10 cellular contexts compared by ENCODE assay signal in the genomic region with DNA sequence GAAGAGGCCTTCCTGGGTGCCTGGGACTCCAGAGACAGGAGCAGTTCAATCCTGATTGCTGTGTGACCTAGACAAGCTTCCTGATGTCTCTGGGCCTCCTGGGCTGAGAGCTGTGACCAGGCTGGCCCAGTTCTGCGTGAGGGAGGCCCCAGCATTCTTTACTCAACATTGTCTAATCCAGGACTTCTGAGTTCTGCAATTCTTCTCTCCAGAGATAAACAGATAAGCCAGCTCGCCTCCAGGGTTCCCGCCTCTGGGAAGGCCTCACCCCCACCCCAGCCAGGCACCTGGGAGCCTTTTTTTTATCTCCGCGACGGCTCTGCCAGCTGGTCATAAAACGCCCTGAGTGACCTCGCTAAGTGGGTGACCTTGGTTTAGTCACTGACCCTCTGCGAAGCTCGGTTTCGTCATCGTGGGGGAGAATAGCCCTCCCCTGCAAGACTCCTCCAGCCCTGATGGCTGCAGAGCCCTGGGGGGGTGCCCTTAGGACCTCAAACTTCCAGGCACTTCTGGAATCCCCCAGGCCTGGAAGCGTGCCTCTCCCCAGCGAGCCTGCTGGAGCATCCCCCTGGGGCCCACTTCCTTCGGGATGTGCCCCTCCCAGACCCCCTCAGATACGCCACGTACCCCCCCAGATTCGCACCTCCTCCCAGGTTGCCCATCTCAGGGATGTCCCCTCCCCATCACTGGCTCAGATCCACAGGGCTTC. TPM values are rescaled to one million over a fixed set of nuclear protein-coding genes. Genes with fewer than 3 reads are reported as not detected.
A peak's percentile ranks its signal among the peaks of the same experiment; 100 is the strongest.
DNase-seq lines count a peak whose midpoint lies in the region; ATAC-seq, FAIRE-seq and TF ChIP-seq lines count a peak whose summit lies in the region.
"Had no signal": no experiment of that assay in that cellular context is flagged by ENCODE, and none has a peak within 500 bp of the region (broad histone marks: within the 10 kb centered on the region; RNA-seq: fewer than 3 reads in every experiment).

No MANE protein-coding gene starts in this region.

- H3K4me1 ChIP-seq in mesodermal cell (ENCODE audit: control insufficient read depth, insufficient read depth, low read length, poor library complexity, severe bottlenecking): peaks cover 18% of the 10 kb centered on the region

- no peak for FAIRE-seq in bronchial epithelial cell (lab: Jason Lieb, UNC)

- no peaks in the 10 kb centered on the region for H3K36me3 ChIP-seq in bronchial epithelial cell (ENCODE audit: control insufficient read depth, insufficient read depth, low read length)
- H3K36me3 ChIP-seq in mesodermal cell (ENCODE audit: control insufficient read depth, insufficient read depth, low read length): no peaks in the 10 kb centered on the region
- H3K36me3 ChIP-seq: heart left ventricle had no signal

- ATAC-seq in GM21529 (IDR thresholded peaks at IDR 0.05; ENCODE audit: unreplicated experiment): no peak

- no peak for TF ChIP-seq RAD21 in Ishikawa (IDR thresholded peaks at IDR 0.05; ENCODE audit: low read depth)

- 24 to 30% methylated on average over 10 to 13 of the region's 18 CpGs for WGBS in mesodermal cell (ENCODE audit: insufficient coverage in 2 of 2), 2 experiments

- no peaks in the 10 kb centered on the region for H3K9me3 ChIP-seq in mesodermal cell (ENCODE audit: control insufficient read depth, low read length)
- H3K9me3 ChIP-seq: heart left ventricle had no signal

- peak overlapping the region; percentile 70 for H3K27ac ChIP-seq in mesodermal cell (ENCODE audit: low read depth, low read length, severe bottlenecking)
- H3K27ac ChIP-seq: heart left ventricle had no signal

- DNase-seq in CD1c-positive myeloid dendritic cell (ENCODE audit: extremely low spot score) (peak; percentile 16), bronchial epithelial cell (ENCODE audit: low read depth) (peak; percentile 15), OCI-M2 (lab: John Stamatoyannopoulos, UW; ENCODE audit: unreplicated experiment) (no peak), DMS153 treated with DMSO at 0.1 percent for 48 hours (lab: John Stamatoyannopoulos, UW; ENCODE audit: unreplicated experiment) (no peak), nucleus accumbens (lab: John Stamatoyannopoulos, UW) (no peak)
- DNase-seq: activated effector memory CD4-positive, alpha-beta T cell treated with Interleukin-2 at 50 U/mL for 16 hours had no signal

- peaks cover 3% of the 10 kb centered on the region for H3K27me3 ChIP-seq in bronchial epithelial cell (ENCODE audit: control insufficient read depth, insufficient read depth, low read length)

- no peak for TF ChIP-seq EP300 in Ishikawa (IDR thresholded peaks at IDR 0.05; ENCODE audit: borderline replicate concordance)

- TF ChIP-seq CTCF in bronchial epithelial cell (IDR thresholded peaks at IDR 0.05; ENCODE audit: insufficient read depth, low read length, severe bottlenecking): no peak

- H3K4me3 ChIP-seq in bronchial epithelial cell (ENCODE audit: low read depth, low read length) (no peak overlapping the region), mesodermal cell (ENCODE audit: extremely low read depth, insufficient read depth, low read length, poor library complexity, severe bottlenecking) (no peak overlapping the region)
- H3K4me3 ChIP-seq: heart left ventricle had no signal

TF ChIP-seq in Ishikawa, 13 proteins besides CTCF, POLR2A, EP300 and RAD21:
- TF ChIP-seq, protein P1, sequence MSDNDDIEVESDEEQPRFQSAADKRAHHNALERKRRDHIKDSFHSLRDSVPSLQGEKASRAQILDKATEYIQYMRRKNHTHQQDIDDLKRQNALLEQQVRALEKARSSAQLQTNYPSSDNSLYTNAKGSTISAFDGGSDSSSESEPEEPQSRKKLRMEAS (IDR thresholded peaks at IDR 0.05): no peak
- TF ChIP-seq ZBTB7A (IDR thresholded peaks at IDR 0.05; ENCODE audit: low read depth) (peak; percentile 50; the same call in 1 of the 2 replicates), TCF12 (IDR thresholded peaks at IDR 0.05; ENCODE audit: low read depth) (peak; percentile 66), CEBPB (IDR thresholded peaks at IDR 0.05) (peak; percentile 65; the same call in 1 of the 2 replicates), TAF1 (IDR thresholded peaks at IDR 0.05; ENCODE audit: low read depth) (no peak)

RNA-seq across cellular contexts. Expression of a gene that starts 1.9 kb away (rescaled TPM):
- total RNA-seq in bronchial epithelial cell: 3.4 and 17.2 TPM in 2 replicates
- 0.92 TPM for polyA plus RNA-seq in mesodermal cell (2013, experiment 1 of 2)
- polyA plus RNA-seq in mesodermal cell (2013, experiment 2 of 2): 0.66 TPM

RNA-seq across cellular contexts. Expression of a gene that starts 42.2 kb away (rescaled TPM):
- 1.3 and 1.8 TPM in 2 replicates for total RNA-seq in bronchial epithelial cell
- 5.9 TPM for polyA plus RNA-seq in mesodermal cell (2013, experiment 1 of 2)
- 5.2 TPM for polyA plus RNA-seq in mesodermal cell (2013, experiment 2 of 2)

RNA-seq across cellular contexts. Expression of a gene that starts 52.7 kb away (rescaled TPM):
- under 0.01 and 0.64 TPM in 2 replicates for total RNA-seq in bronchial epithelial cell
- polyA plus RNA-seq in mesodermal cell (2013, experiment 1 of 2): not detected
- not detected for polyA plus RNA-seq in mesodermal cell (2013, experiment 2 of 2)
- total RNA-seq: heart left ventricle had no signal
- polyA plus RNA-seq: heart left ventricle had no signal

Comparison
In these comparisons a context has a peak if more than half of its experiments do, and no peak if none do; other contexts are left out.
1. DNase-seq: peak in CD1c-positive myeloid dendritic cell (single experiment) and bronchial epithelial cell (single experiment); none in OCI-M2 (single experiment), DMS153 treated with DMSO at 0.1 percent for 48 hours (single experiment) and nucleus accumbens (0 of 56).